Comparison of ENCODE assay signal across 30 cellular contexts in the genomic region with DNA sequence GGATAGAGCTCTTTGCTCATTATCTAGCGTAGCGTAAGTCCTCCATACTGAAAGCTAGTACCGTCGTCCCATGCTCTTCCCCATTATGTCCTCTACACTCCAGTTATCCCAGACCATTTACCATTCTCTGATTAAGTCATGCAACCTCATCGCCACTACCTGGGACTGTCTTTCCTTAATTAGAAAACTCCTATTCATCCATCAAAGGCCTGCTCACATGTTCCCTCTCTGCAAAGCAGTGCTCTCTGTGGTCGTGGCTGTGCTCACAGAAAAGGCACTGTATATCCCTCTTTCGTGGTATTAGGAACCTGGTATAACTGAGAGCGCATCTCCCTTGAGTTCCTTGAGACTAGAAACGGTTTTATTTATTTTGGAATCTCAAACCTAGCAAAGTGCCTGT.
"Had no signal": no experiment of that assay in that cellular context is flagged by ENCODE, and none has a peak within 500 bp of the region (broad histone marks: within the 10 kb centered on the region; RNA-seq: fewer than 3 reads in every experiment).

No MANE protein-coding gene starts in this region.

- ATAC-seq: esophagus mucosa; gastrocnemius medialis; left lobe of liver; mucosa of descending colon; right lobe of liver; stimulated activated naive CD8-positive, alpha-beta T cell treated with anti-CD3 and anti-CD28 coated beads, Interleukin-15, amount 100 ng/mL, for 72 hours had no signal

- H3K4me3 Mint-ChIP-seq: dendritic cell treated with granulocyte-macrophage colony-stimulating factor and Interleukin-4, amounts not matched to agents 40 ng/mL and 50 ng/mL, for 4 days; endodermal cell; mesothelial cell of epicardium; naive B cell; neural crest cell; stimulated activated naive CD8-positive, alpha-beta T cell treated with anti-CD3 and anti-CD28 coated beads, Interleukin-15, amount 100 ng/mL, for 72 hours had no signal

- H3K9me3 ChIP-seq: colonic mucosa, gastrocnemius medialis, mucosa of descending colon, neutrophil, pancreas, right lobe of liver, suprapubic skin, transverse colon, upper lobe of right lung, uterus had no signal

- H3K4me3 ChIP-seq: colonic mucosa, gastrocnemius medialis, mucosa of descending colon, pancreas, right lobe of liver, suprapubic skin, transverse colon, upper lobe of right lung, uterus had no signal

- H3K9me3 Mint-ChIP-seq: dendritic cell treated with granulocyte-macrophage colony-stimulating factor and Interleukin-4, amounts not matched to agents 40 ng/mL and 50 ng/mL, for 4 days; neural crest cell; stimulated activated naive CD8-positive, alpha-beta T cell treated with anti-CD3 and anti-CD28 coated beads, Interleukin-15, amount 100 ng/mL, for 72 hours had no signal

- H3K36me3 Mint-ChIP-seq: mesothelial cell of epicardium, naive B cell had no signal

- H3K27me3 ChIP-seq: colonic mucosa, gastrocnemius medialis, neutrophil, pancreas, right lobe of liver, suprapubic skin, transverse colon, upper lobe of right lung, uterus had no signal

- H3K27ac ChIP-seq: colonic mucosa, epithelial cell of prostate, gastrocnemius medialis, neutrophil, pancreas, right lobe of liver, suprapubic skin, transverse colon, upper lobe of right lung, uterus had no signal

- H3K27ac Mint-ChIP-seq: dendritic cell treated with granulocyte-macrophage colony-stimulating factor and Interleukin-4, amounts not matched to agents 40 ng/mL and 50 ng/mL, for 4 days; endodermal cell; mesothelial cell of epicardium; naive B cell; stimulated activated naive CD8-positive, alpha-beta T cell treated with anti-CD3 and anti-CD28 coated beads, Interleukin-15, amount 100 ng/mL, for 72 hours had no signal

- H3K4me1 ChIP-seq: colonic mucosa, gastrocnemius medialis, pancreas, right lobe of liver, suprapubic skin, transverse colon, upper lobe of right lung, uterus had no signal

- H3K36me3 ChIP-seq: colonic mucosa, gastrocnemius medialis, neutrophil, pancreas, right lobe of liver, suprapubic skin, transverse colon, upper lobe of right lung, uterus had no signal

- H3K27me3 Mint-ChIP-seq: dendritic cell treated with granulocyte-macrophage colony-stimulating factor and Interleukin-4, amounts not matched to agents 40 ng/mL and 50 ng/mL, for 4 days had no signal

- DNase-seq: colonic mucosa; effector CD8-positive, alpha-beta T cell; endodermal cell; foreskin fibroblast; gastrocnemius medialis; head of caudate nucleus; kidney; mesenchymal stem cell; mucosa of descending colon; naive B cell; pancreas; right lobe of liver; small intestine; stimulated activated CD4-positive, alpha-beta T cell treated with anti-CD3 and anti-CD28 coated beads, Interleukin-12 subunit alpha, Interleukin-12 subunit beta, amount 100 ng/mL, for 4 hours; stimulated activated CD4-positive, alpha-beta T cell treated with anti-CD3 and anti-CD28 coated beads, Interleukin-1b, Interleukin-23, amount 100 ng/mL, for 48 hours; stimulated activated CD4-positive, alpha-beta T cell treated with anti-CD3 and anti-CD28 coated beads, Interleukin-4, amount 100 ng/mL, for 1 hour; stimulated activated CD8-positive, alpha-beta memory T cell treated with anti-CD3 and anti-CD28 coated beads, Interleukin-4, amount 100 ng/mL, for 48 hours; stimulated activated naive CD4-positive, alpha-beta T cell; stimulated activated naive CD8-positive, alpha-beta T cell treated with anti-CD3 and anti-CD28 coated beads, Interleukin-15, amount 100 ng/mL, for 72 hours; transverse colon; upper lobe of right lung; uterus had no signal

- H3K4me1 Mint-ChIP-seq: naive B cell; neural crest cell; stimulated activated naive CD8-positive, alpha-beta T cell treated with anti-CD3 and anti-CD28 coated beads, Interleukin-15, amount 100 ng/mL, for 72 hours had no signal
